Comparison of ENCODE assay signal across 11 cellular contexts in genomic region chr6:144340541-144341371, GRCh38. TPM values are rescaled to one million over a fixed set of nuclear protein-coding genes. Genes with fewer than 3 reads are reported as not detected.
A peak's percentile ranks its signal among the peaks of the same experiment; 100 is the strongest.
DNase-seq lines count a peak whose midpoint lies in the region; ATAC-seq and TF ChIP-seq lines count a peak whose summit lies in the region.
"Had no signal": no experiment of that assay in that cellular context is flagged by ENCODE, and none has a peak within 500 bp of the region (broad histone marks: within the 10 kb centered on the region; RNA-seq: fewer than 3 reads in every experiment).

No MANE protein-coding gene starts in this region.

- no peak overlapping the region for H3K4ac ChIP-seq in neuronal stem cell (ENCODE audit: low read length)

- no peak overlapping the region for H2BK15ac ChIP-seq in neuronal stem cell (ENCODE audit: low read length)

- no peak overlapping the region for H3K4me2 ChIP-seq in neuronal stem cell (ENCODE audit: insufficient read depth, low read length, poor library complexity, severe bottlenecking)

- H3K4me1 ChIP-seq in Panc1 (ENCODE audit: control insufficient read depth, insufficient read depth, low read length) (peaks cover 40% of the 10 kb centered on the region), neuronal stem cell (ENCODE audit: control insufficient read depth in 2 of 2, insufficient read depth in 1 of 2, low read depth in 1 of 2, low read length in 2 of 2) (peaks cover 3% of the 10 kb centered on the region in 2 donors)

- no peak overlapping the region for H4K91ac ChIP-seq in neuronal stem cell (ENCODE audit: low read depth, low read length, poor library complexity)

- H3K9ac ChIP-seq in neuronal stem cell (ENCODE audit: low read depth, low read length, poor library complexity): no peak overlapping the region

- no peaks in the 10 kb centered on the region for H3K27me3 ChIP-seq in Panc1 (ENCODE audit: control insufficient read depth, insufficient read depth, low read length)
- H3K27me3 ChIP-seq in neuronal stem cell (ENCODE audit: control insufficient read depth in 3 of 3, insufficient read depth in 3 of 3, low read depth in 1 of 3, low read length in 3 of 3): no peaks in the 10 kb centered on the region
- H3K27me3 ChIP-seq: heart right ventricle had no signal

- H4K8ac ChIP-seq in neuronal stem cell (ENCODE audit: low read depth, low read length): no peak overlapping the region

- H3K18ac ChIP-seq in neuronal stem cell (ENCODE audit: low read length): no peak overlapping the region

- H2BK12ac ChIP-seq in neuronal stem cell (ENCODE audit: low read length): no peak overlapping the region

- no peak overlapping the region for H2BK120ac ChIP-seq in neuronal stem cell (ENCODE audit: low read depth, low read length)

- H3K27ac ChIP-seq in Panc1 (ENCODE audit: low read length) (peak overlapping the region; percentile 44; the same call in 1 of the 2 replicates), neuronal stem cell (replicated peaks; ENCODE audit: low read length) (no peak overlapping the region)

- H3K36me3 ChIP-seq in Panc1 (ENCODE audit: control insufficient read depth, insufficient read depth, low read length): no peaks in the 10 kb centered on the region
- H3K36me3 ChIP-seq in neuronal stem cell (replicated peaks in 1 of 2; ENCODE audit: control insufficient read depth in 2 of 2, insufficient read depth in 2 of 2, low read length in 2 of 2): no peaks in the 10 kb centered on the region
- H3K36me3 ChIP-seq: heart right ventricle had no signal

- in situ Hi-C loops in Panc1 (cut with HindIII; ENCODE audit: low pct_unique_long_range_greater_than_20kb, low sequenced_read_pairs): no loop called here

- no peak overlapping the region for H2AK5ac ChIP-seq in neuronal stem cell (ENCODE audit: low read depth, low read length)

- no CpG with 5 or more reads among the region's 5 CpGs for WGBS in neuronal stem cell (ENCODE audit: extremely low coverage in 2 of 2, insufficient read length in 2 of 2, insufficient replicate concordance in 1 of 2), 2 donors

- no peak overlapping the region for H3K14ac ChIP-seq in neuronal stem cell (ENCODE audit: low read length)

- no peak overlapping the region for H3K23ac ChIP-seq in neuronal stem cell (ENCODE audit: low read depth, low read length, poor library complexity)

- H2AFZ ChIP-seq in neuronal stem cell (ENCODE audit: low read length): no peak overlapping the region

- BruUV-seq in Panc1 (replicated peaks; lab: Mats Ljungman, UMichigan): no TSS peak

- TF ChIP-seq CTCF in Panc1 (IDR thresholded peaks at IDR 0.05) (no peak), fibroblast of mammary gland (conservative IDR thresholded peaks at IDR 0.05; ENCODE audit: control insufficient read depth, insufficient read depth, low read depth, low read length) (no peak)

- no peak overlapping the region for H2BK5ac ChIP-seq in neuronal stem cell (ENCODE audit: low read length)

- H3K4me3 ChIP-seq in Panc1 (ENCODE audit: low read depth in 2 of 2, low read length in 2 of 2): no peak overlapping the region
- no peak overlapping the region for H3K4me3 ChIP-seq in fibroblast of mammary gland (ENCODE audit: control insufficient read depth, low read depth, low read length)
- no peak overlapping the region for H3K4me3 ChIP-seq in neuronal stem cell (ENCODE audit: low read length in 2 of 2)
- H3K4me3 ChIP-seq: heart right ventricle had no signal

- POLR2A ChIA-PET in Panc1 (lab: Charles Lee): no interaction called here

- peaks cover 5% of the 10 kb centered on the region for H3K79me1 ChIP-seq in neuronal stem cell (ENCODE audit: low read depth, low read length)

- intact Hi-C loops in Panc1 (cut with micrococcal nuclease; ENCODE audit: unreplicated experiment): no loop called here

- CTCF ChIA-PET in Panc1 (lab: Charles Lee): interaction anchor here (0.6 kb wide), 1 partner anchor 26 kb away, joined by 3 read pairs; no protein-coding TSS in a partner anchor

- H3K9me3 ChIP-seq in Panc1 (ENCODE audit: control insufficient read depth, insufficient read depth, low read depth, low read length) (no peaks in the 10 kb centered on the region), neuronal stem cell (replicated peaks in 1 of 2; ENCODE audit: control insufficient read depth in 2 of 2, insufficient read depth in 1 of 2, low read depth in 1 of 2, low read length in 2 of 2) (peaks cover 0 to 3% of the 10 kb centered on the region in 2 donors)
- H3K9me3 ChIP-seq: heart right ventricle had no signal

- ATAC-seq in Panc1 (no peak), GM18517 (IDR thresholded peaks at IDR 0.05; ENCODE audit: unreplicated experiment) (no peak), GM19324 (IDR thresholded peaks at IDR 0.05; ENCODE audit: low FRiP score, unreplicated experiment) (no peak)

- peak; percentile 53 for DNase-seq in EL
- DNase-seq in Panc1 (ENCODE audit: low read depth, low spot score): no peak
- DNase-seq in fibroblast of mammary gland (ENCODE audit: low read depth): peak; percentile 58
- peak; percentile 74 for DNase-seq in renal cortical epithelial cell (ENCODE audit: low read depth)
- no peak for DNase-seq in GF-D8 (lab: John Stamatoyannopoulos, UW)
- DNase-seq in neuronal stem cell (ENCODE audit: low spot score): no peak
- DNase-seq: cortex of kidney, heart right ventricle, NCI-H1436 treated with DMSO at 0.1 percent for 48 hours had no signal

RNA-seq across cellular contexts. Expression of gene UTRN, which starts 55.6 kb away (rescaled TPM):
- total RNA-seq in Panc1 (2021; ENCODE audit: unreplicated experiment) (122 TPM), renal cortical epithelial cell (70.5 and 155 TPM in 2 replicates)
- polyA plus RNA-seq in Panc1 (2012; ENCODE audit: insufficient read length): 52.1 TPM
- 13.3 TPM for polyA plus RNA-seq in neuronal stem cell (2013, experiment 1 of 2)
- polyA plus RNA-seq in neuronal stem cell (2013, experiment 2 of 2): 12.3 TPM

Comparison
In these comparisons a context has a peak if more than half of its experiments do, and no peak if none do; other contexts are left out.
1. DNase-seq: peak in EL (single experiment), fibroblast of mammary gland (single experiment) and renal cortical epithelial cell (single experiment); none in Panc1 (single experiment), GF-D8 (single experiment) and neuronal stem cell (single experiment).